Comparison of ENCODE assay signal across 8 cellular contexts in genomic region chr9:89555426-89556375, GRCh38. TPM values are rescaled to one million over a fixed set of nuclear protein-coding genes. Genes with fewer than 3 reads are reported as not detected.
DNase-seq lines count a peak whose midpoint lies in the region; ATAC-seq, FAIRE-seq and TF ChIP-seq lines count a peak whose summit lies in the region.

No MANE protein-coding gene starts in this region.

- ATAC-seq in GM21447 (IDR thresholded peaks at IDR 0.05; ENCODE audit: unreplicated experiment) = peak; percentile 79

- intact Hi-C loops in vagina (cut with DNase I) = no loop called here

- no peak overlapping the region for H3K27ac ChIP-seq in vagina

- DNase-seq in Caki2 (ENCODE audit: low read depth) (peak; percentile 81), NCI-H2171 (lab: John Stamatoyannopoulos, UW) (peak; percentile 20), fibroblast of villous mesenchyme (ENCODE audit: low read depth) (peak; percentile 59), H54 (ENCODE audit: insufficient read length, low spot score) (no peak), HAP-1 (ENCODE audit: low spot score in 2 of 2) (no peak), vagina (ENCODE audit: extremely low spot score in 2 of 2) (no peak), COLO829 (ENCODE audit: low spot score) (no peak)

- TF ChIP-seq CTCF in fibroblast of villous mesenchyme (IDR thresholded peaks at IDR 0.05; ENCODE audit: insufficient read depth, low read depth, low read length) = no peak
- TF ChIP-seq CTCF in vagina (IDR thresholded peaks at IDR 0.05) = no peak

- H3K4me1 ChIP-seq in HAP-1 (no peaks in the 10 kb centered on the region), vagina (no peaks in the 10 kb centered on the region)

- H3K9me3 ChIP-seq in HAP-1 (no peaks in the 10 kb centered on the region), vagina (no peaks in the 10 kb centered on the region)

- H3K27me3 ChIP-seq in HAP-1 (ENCODE audit: low read depth) (peaks cover 3% of the 10 kb centered on the region; the same call in 1 of the 2 replicates), vagina (no peaks in the 10 kb centered on the region)

- in situ Hi-C loops in Caki2 (cut with HindIII; ENCODE audit: low pct_unique_long_range_greater_than_20kb, low sequenced_read_pairs) (no loop called here), HAP-1 (cut with MboI; ENCODE audit: low sequenced_read_pairs) (no loop called here)

- FAIRE-seq in H54 (lab: Jason Lieb, UNC) = no peak

- H3K36me3 ChIP-seq in HAP-1 (replicated peaks) = no peaks in the 10 kb centered on the region
- H3K36me3 ChIP-seq in vagina = no peaks in the 10 kb centered on the region

- TF ChIP-seq POLR2A in H54 (IDR thresholded peaks at IDR 0.05; ENCODE audit: low read depth, low read length) = no peak
- TF ChIP-seq POLR2A in vagina (IDR thresholded peaks at IDR 0.05) = no peak

- no peak overlapping the region for H3K4me3 ChIP-seq in fibroblast of villous mesenchyme (ENCODE audit: low read depth, low read length)
- no peak overlapping the region for H3K4me3 ChIP-seq in HAP-1
- no peak overlapping the region for H3K4me3 ChIP-seq in vagina

RNA-seq across cellular contexts. Expression of gene GADD45G, which starts 49.1 kb away (rescaled TPM):
- 4.6 and 4.8 TPM in 2 replicates for total RNA-seq in Caki2 (2014; rRNA removed; shearing (Covaris generic); ENCODE audit: low replicate concordance)
- total RNA-seq in fibroblast of villous mesenchyme (0.43 and 0.64 TPM in 2 replicates), vagina (16.2 TPM)

RNA-seq across cellular contexts. Expression of gene SEMA4D, which starts 57.8 kb away (rescaled TPM):
- 1.7 and 4.5 TPM in 2 replicates for total RNA-seq in Caki2 (2014; rRNA removed; shearing (Covaris generic); ENCODE audit: low replicate concordance)
- total RNA-seq in fibroblast of villous mesenchyme (0.43 and 1.6 TPM in 2 replicates), vagina (39.3 TPM)

Comparison
In these comparisons a context has a peak if more than half of its experiments do, and no peak if none do; other contexts are left out.
1. DNase-seq: peak in Caki2 (single experiment), NCI-H2171 (single experiment) and fibroblast of villous mesenchyme (single experiment); none in H54 (single experiment), HAP-1 (0 of 2), vagina (0 of 2) and COLO829 (single experiment).